ENCODE assay signal across 13 cellular contexts in the genomic region with DNA sequence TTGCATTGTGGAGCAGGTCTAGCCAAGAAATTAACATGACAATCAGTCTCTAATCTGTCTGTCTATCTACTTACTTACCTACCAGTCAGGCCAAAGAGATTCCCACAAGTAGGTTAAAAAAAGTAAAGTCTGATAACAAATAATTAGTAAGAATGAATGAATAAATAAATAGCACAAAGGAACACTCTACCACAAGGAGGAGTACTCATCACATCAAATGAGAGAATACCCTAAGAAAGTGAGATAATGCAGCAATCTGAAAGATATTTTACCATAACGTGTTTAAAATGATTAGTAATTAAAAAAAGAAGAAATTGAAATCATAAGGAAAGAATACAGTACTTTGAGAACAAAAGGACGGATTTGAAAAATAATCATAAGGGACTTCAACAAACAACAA.
DNase-seq lines count a peak whose midpoint lies in the region; ATAC-seq, FAIRE-seq and TF ChIP-seq lines count a peak whose summit lies in the region.
"Had no signal": no experiment of that assay in that cellular context is flagged by ENCODE, and none has a peak within 500 bp of the region (broad histone marks: within the 10 kb centered on the region; RNA-seq: fewer than 3 reads in every experiment).

No MANE protein-coding gene starts in this region.

- peaks cover 5% of the 10 kb centered on the region for H3K36me3 Mint-ChIP-seq in astrocyte (ENCODE audit: low read depth, unreplicated experiment)
- peaks cover 34 to 71% (median 47%) of the 10 kb centered on the region in 3 donors for H3K36me3 Mint-ChIP-seq in CD8-positive, alpha-beta memory T cell

- H3K4me3 ChIP-seq in astrocyte (ENCODE audit: insufficient read depth, low read depth, low read length) (no peak overlapping the region), liver (ENCODE audit: low read depth in 1 of 3, low read length in 3 of 3) (no peak overlapping the region), Peyer's patch (no peak overlapping the region)
- H3K4me3 ChIP-seq in CD8-positive, alpha-beta memory T cell (ENCODE audit: low read length) = no peak overlapping the region
- H3K4me3 ChIP-seq: heart left ventricle, vagina had no signal

- no peak overlapping the region for H2AFZ ChIP-seq in astrocyte (ENCODE audit: low read depth, low read length)

- no peaks in the 10 kb centered on the region for H3K27me3 ChIP-seq in astrocyte (ENCODE audit: insufficient read depth, low read length)
- H3K27me3 ChIP-seq in liver (ENCODE audit: control insufficient read depth in 4 of 4, insufficient read depth in 4 of 4, low read length in 3 of 4) = no peaks in the 10 kb centered on the region
- no peaks in the 10 kb centered on the region for H3K27me3 ChIP-seq in CD8-positive, alpha-beta memory T cell (ENCODE audit: insufficient read depth, low read length, poor library complexity, severe bottlenecking)
- H3K27me3 ChIP-seq in Peyer's patch = no peaks in the 10 kb centered on the region
- H3K27me3 ChIP-seq: heart left ventricle, vagina had no signal

- no peak overlapping the region for H3K27ac ChIP-seq in astrocyte (ENCODE audit: low read depth, low read length)
- H3K27ac ChIP-seq in liver (ENCODE audit: low read depth in 1 of 2, low read length in 2 of 2) = no peak overlapping the region
- H3K27ac ChIP-seq in CD8-positive, alpha-beta memory T cell (ENCODE audit: low read depth, low read length) = no peak overlapping the region
- no peak overlapping the region for H3K27ac ChIP-seq in Peyer's patch
- H3K27ac ChIP-seq: heart left ventricle, vagina had no signal

- FAIRE-seq in astrocyte (lab: Jason Lieb, UNC) = no peak

- in situ Hi-C loops in ACHN (cut with HindIII; ENCODE audit: low pct_ligation_motif_present, low pct_unique_long_range_greater_than_20kb, low sequenced_read_pairs) = no loop called here

- no peaks in the 10 kb centered on the region for H4K20me1 ChIP-seq in astrocyte (ENCODE audit: insufficient read depth, low read length)

- H3K36me3 ChIP-seq in astrocyte (ENCODE audit: insufficient read depth, low read length) (no peaks in the 10 kb centered on the region), liver (ENCODE audit: control insufficient read depth in 4 of 4, insufficient read depth in 3 of 4, low read depth in 1 of 4, low read length in 3 of 4) (no peaks in the 10 kb centered on the region), Peyer's patch (no peaks in the 10 kb centered on the region)
- no peaks in the 10 kb centered on the region for H3K36me3 ChIP-seq in CD8-positive, alpha-beta memory T cell (ENCODE audit: insufficient read depth, low read length)
- H3K36me3 ChIP-seq: vagina had no signal

- CTCF ChIA-PET in CD8-positive, alpha-beta memory T cell (lab: Charles Lee) = no interaction called here

- H3K79me2 ChIP-seq in astrocyte (ENCODE audit: insufficient read depth, low read length) = no peaks in the 10 kb centered on the region

- peak; percentile 49 to 62 for TF ChIP-seq RAD21 in liver (IDR thresholded peaks at IDR 0.05)

- H3K9ac ChIP-seq in astrocyte (ENCODE audit: low read length) (no peak overlapping the region), liver (ENCODE audit: low read depth in 1 of 2, low read length in 2 of 2) (no peak overlapping the region)

- 92% methylated on average over 2 of the region's 2 CpGs for WGBS in liver

- TF ChIP-seq CTCF in astrocyte (IDR thresholded peaks at IDR 0.05; ENCODE audit: insufficient read depth, low read depth, low read length) (peak; percentile 35), liver (IDR thresholded peaks at IDR 0.05; ENCODE audit: low read depth, low read length, missing input control) (peak; percentile 7), Peyer's patch (IDR thresholded peaks at IDR 0.05) (peak in 1 of 6 experiments; percentile 3)

- peak; percentile 4 for DNase-seq in ACHN
- DNase-seq in HCEC 1CT = peak; percentile 22
- no peak for DNase-seq in astrocyte (ENCODE audit: low read depth)
- DNase-seq in CD8-positive, alpha-beta memory T cell = no peak
- DNase-seq in Peyer's patch = no peak
- DNase-seq in NCI-H2227 (lab: John Stamatoyannopoulos, UW; ENCODE audit: unreplicated experiment) = no peak
- DNase-seq: CD4-positive, alpha-beta memory T cell; heart left ventricle; posterior cingulate gyrus had no signal

- POLR2A ChIA-PET in CD8-positive, alpha-beta memory T cell (lab: Charles Lee) = no interaction called here

- H3K4me1 ChIP-seq in astrocyte (ENCODE audit: insufficient read depth, low read length) (no peaks in the 10 kb centered on the region), liver (ENCODE audit: control insufficient read depth in 4 of 4, insufficient read depth in 4 of 4, low read length in 3 of 4) (no peaks in the 10 kb centered on the region), Peyer's patch (no peaks in the 10 kb centered on the region)
- H3K4me1 ChIP-seq in CD8-positive, alpha-beta memory T cell (ENCODE audit: insufficient read depth, low read length) = no peaks in the 10 kb centered on the region
- H3K4me1 ChIP-seq: vagina had no signal

- H3K4me1 Mint-ChIP-seq in astrocyte (ENCODE audit: low read depth, unreplicated experiment) = peaks cover under 1% of the 10 kb centered on the region
- peaks cover 13 to 22% (median 16%) of the 10 kb centered on the region in 3 donors for H3K4me1 Mint-ChIP-seq in CD8-positive, alpha-beta memory T cell

- H3K27ac Mint-ChIP-seq in astrocyte (ENCODE audit: unreplicated experiment) = no peak overlapping the region
- peak overlapping the region in 4 of 8 donors; percentile 9 to 69 (median 40) for H3K27ac Mint-ChIP-seq in CD8-positive, alpha-beta memory T cell
- H3K27ac Mint-ChIP-seq: activated naive CD8-positive, alpha-beta T cell had no signal

- TF ChIP-seq POLR2A in Peyer's patch (IDR thresholded peaks at IDR 0.05) = no peak

- no peaks in the 10 kb centered on the region for H3K9me3 ChIP-seq in astrocyte (ENCODE audit: insufficient read depth, low read depth, low read length)
- no peaks in the 10 kb centered on the region for H3K9me3 ChIP-seq in liver (ENCODE audit: control insufficient read depth in 4 of 4, low read length in 3 of 4)
- no peaks in the 10 kb centered on the region for H3K9me3 ChIP-seq in CD8-positive, alpha-beta memory T cell (ENCODE audit: low read length)
- H3K9me3 ChIP-seq in Peyer's patch = no peaks in the 10 kb centered on the region
- H3K9me3 ChIP-seq: vagina had no signal

- ATAC-seq in GM19023 (IDR thresholded peaks at IDR 0.05; ENCODE audit: unreplicated experiment) = no peak
- ATAC-seq: heart left ventricle had no signal

- H3K27me3 Mint-ChIP-seq in astrocyte (ENCODE audit: low read depth, unreplicated experiment) = no peaks in the 10 kb centered on the region
- H3K27me3 Mint-ChIP-seq in CD8-positive, alpha-beta memory T cell = no peaks in the 10 kb centered on the region
- H3K27me3 Mint-ChIP-seq: activated naive CD8-positive, alpha-beta T cell; CD4-positive, alpha-beta memory T cell had no signal

- H3K4me3 Mint-ChIP-seq in astrocyte (ENCODE audit: unreplicated experiment) = no peak overlapping the region
- H3K4me3 Mint-ChIP-seq in CD8-positive, alpha-beta memory T cell = no peak overlapping the region
- H3K4me3 Mint-ChIP-seq: activated naive CD8-positive, alpha-beta T cell; CD4-positive, alpha-beta memory T cell had no signal

- H3K4me2 ChIP-seq in astrocyte (ENCODE audit: low read length) = no peak overlapping the region

- peaks cover 8% of the 10 kb centered on the region for H3K9me3 Mint-ChIP-seq in astrocyte (ENCODE audit: unreplicated experiment)
- H3K9me3 Mint-ChIP-seq in CD8-positive, alpha-beta memory T cell = peaks cover 4 to 11% (median 8%) of the 10 kb centered on the region in 5 donors

TF ChIP-seq in liver, 16 proteins besides CTCF, POLR2A, EP300 and RAD21:
- TF ChIP-seq HNF4G (IDR thresholded peaks at IDR 0.05) (no peak), YY1 (IDR thresholded peaks at IDR 0.05) (no peak), SP1 (IDR thresholded peaks at IDR 0.05) (no peak), FOXA1 (IDR thresholded peaks at IDR 0.05) (no peak), GABPA (IDR thresholded peaks at IDR 0.05 in 1 of 2, conservative IDR thresholded peaks at IDR 0.05 in 1 of 2) (no peak), FOXA2 (IDR thresholded peaks at IDR 0.05) (no peak)
- TF ChIP-seq, protein P1, sequence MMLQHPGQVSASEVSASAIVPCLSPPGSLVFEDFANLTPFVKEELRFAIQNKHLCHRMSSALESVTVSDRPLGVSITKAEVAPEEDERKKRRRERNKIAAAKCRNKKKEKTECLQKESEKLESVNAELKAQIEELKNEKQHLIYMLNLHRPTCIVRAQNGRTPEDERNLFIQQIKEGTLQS (IDR thresholded peaks at IDR 0.05) = no peak
- TF ChIP-seq, protein P2, sequence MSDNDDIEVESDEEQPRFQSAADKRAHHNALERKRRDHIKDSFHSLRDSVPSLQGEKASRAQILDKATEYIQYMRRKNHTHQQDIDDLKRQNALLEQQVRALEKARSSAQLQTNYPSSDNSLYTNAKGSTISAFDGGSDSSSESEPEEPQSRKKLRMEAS (IDR thresholded peaks at IDR 0.05) = no peak

Comparison
In these comparisons a context has a peak if more than half of its experiments do, and no peak if none do; other contexts are left out.
1. DNase-seq: peak in ACHN (single experiment) and HCEC 1CT (single experiment); none in astrocyte (single experiment), CD8-positive, alpha-beta memory T cell (0 of 5), Peyer's patch (0 of 3) and NCI-H2227 (single experiment).